Comparison of ENCODE assay signal across 21 cellular contexts in genomic region chr17:17421346-17422216, GRCh38. TPM values are rescaled to one million over a fixed set of nuclear protein-coding genes. Genes with fewer than 3 reads are reported as not detected.
DNase-seq lines count a peak whose midpoint lies in the region; ATAC-seq, FAIRE-seq and TF ChIP-seq lines count a peak whose summit lies in the region.
"Had no signal": no experiment of that assay in that cellular context is flagged by ENCODE, and none has a peak within 500 bp of the region (broad histone marks: within the 10 kb centered on the region; RNA-seq: fewer than 3 reads in every experiment).

No MANE protein-coding gene starts in this region.

- no peaks in the 10 kb centered on the region for H3K9me1 ChIP-seq in endothelial cell of umbilical vein (replicated peaks; ENCODE audit: control insufficient read depth, extremely low read depth, insufficient read depth, low read length)

- no peaks in the 10 kb centered on the region for H3K27me3 ChIP-seq in right atrium auricular region
- H3K27me3 ChIP-seq in endothelial cell of umbilical vein (ENCODE audit: control insufficient read depth in 2 of 2, insufficient read depth in 2 of 2, low read length in 2 of 2), result no peaks in the 10 kb centered on the region
- peaks cover 0 to 11% (median 2%) of the 10 kb centered on the region in 3 donors for H3K27me3 ChIP-seq in psoas muscle (ENCODE audit: insufficient read depth in 3 of 3, low read length in 2 of 3)
- H3K27me3 ChIP-seq: SJSA1 had no signal

- H3K9ac ChIP-seq in endothelial cell of umbilical vein (replicated peaks; ENCODE audit: extremely low read depth, insufficient read depth, low read length), result no peak overlapping the region

- no peak overlapping the region for H2AFZ ChIP-seq in endothelial cell of umbilical vein (ENCODE audit: low read depth, low read length)

- POLR2A ChIA-PET in endothelial cell of umbilical vein (lab: Charles Lee), result no interaction called here

- TF ChIP-seq POLR2A in endothelial cell of umbilical vein (IDR thresholded peaks at IDR 0.05; ENCODE audit: low read depth, low read length), result no peak

- DNase-seq in right atrium auricular region (ENCODE audit: low spot score) (no peak), left ventricle myocardium superior (no peak), endothelial cell of umbilical vein (ENCODE audit: low read depth, low spot score) (no peak), psoas muscle (peak in 1 of 2 donors; percentile 10), urothelium cell line (ENCODE audit: low spot score) (no peak), ecto neural progenitor cell (ENCODE audit: low spot score) (no peak)
- DNase-seq: CD4-positive, alpha-beta T cell; DMS79 treated with DMSO at 0.1 percent for 48 hours; HCEC 1CT; KBM-7; NCI-H1048; NCI-H146; NCI-H2081 treated with DMSO at 0.1 percent for 48 hours; NCI-H510A; NCI-H774; RPMI8226 had no signal

- H3K4me1 ChIP-seq in right atrium auricular region (peaks cover 0 to 49% of the 10 kb centered on the region in 2 donors), endothelial cell of umbilical vein (ENCODE audit: control insufficient read depth, extremely low read depth, insufficient read depth, low read length) (peaks cover 23% of the 10 kb centered on the region), psoas muscle (peaks cover 4% of the 10 kb centered on the region)

- no peak overlapping the region for H3K4me2 ChIP-seq in endothelial cell of umbilical vein (ENCODE audit: insufficient read depth, low read length)
- H3K4me2 ChIP-seq: A549 had no signal

- H3K36me3 ChIP-seq in right atrium auricular region (no peaks in the 10 kb centered on the region), endothelial cell of umbilical vein (ENCODE audit: control insufficient read depth in 2 of 2, extremely low read depth in 1 of 2, insufficient read depth in 2 of 2, low read length in 2 of 2) (no peaks in the 10 kb centered on the region), psoas muscle (ENCODE audit: insufficient read depth in 1 of 2, low read depth in 1 of 2) (no peaks in the 10 kb centered on the region)
- H3K36me3 ChIP-seq: SJSA1 had no signal

- TF ChIP-seq CTCF in right atrium auricular region (IDR thresholded peaks at IDR 0.05) (no peak), endothelial cell of umbilical vein (IDR thresholded peaks at IDR 0.05; ENCODE audit: extremely low read depth in 1 of 2, insufficient read depth in 1 of 2, low read depth in 1 of 2, low read length in 2 of 2) (no peak), psoas muscle (IDR thresholded peaks at IDR 0.05) (no peak)

- no peaks in the 10 kb centered on the region for H4K20me1 ChIP-seq in endothelial cell of umbilical vein (replicated peaks; ENCODE audit: control insufficient read depth, extremely low read depth, insufficient read depth, low read length)

- no peaks in the 10 kb centered on the region for H3K79me2 ChIP-seq in endothelial cell of umbilical vein (ENCODE audit: control insufficient read depth, insufficient read depth, low read length)

- H3K9me3 ChIP-seq in right atrium auricular region (no peaks in the 10 kb centered on the region), endothelial cell of umbilical vein (replicated peaks; ENCODE audit: control insufficient read depth, insufficient read depth, low read length) (no peaks in the 10 kb centered on the region), psoas muscle (no peaks in the 10 kb centered on the region)

- CTCF ChIA-PET in endothelial cell of umbilical vein (lab: Charles Lee), result no interaction called here

- H3K27ac ChIP-seq in right atrium auricular region (peak overlapping the region; percentile 40 to 44), endothelial cell of umbilical vein (ENCODE audit: insufficient read depth, low read depth, low read length) (no peak overlapping the region), psoas muscle (peak overlapping the region; percentile 65)
- H3K27ac ChIP-seq: A549, SJSA1 had no signal

- dilution Hi-C loops in endothelial cell of umbilical vein (cut with MboI; ENCODE audit: extremely low pct_ligation_motif_present, low sequenced_read_pairs), result no loop called here

- 95 to 97% (median 97%) methylated on average over 10 of the region's 10 CpGs for WGBS in psoas muscle, 3 donors

- H3K4me3 ChIP-seq in right atrium auricular region (no peak overlapping the region), endothelial cell of umbilical vein (replicated peaks in 1 of 3; ENCODE audit: insufficient read depth in 1 of 3, low read depth in 1 of 3, low read length in 3 of 3) (no peak overlapping the region), psoas muscle (no peak overlapping the region)
- H3K4me3 ChIP-seq: A549, SJSA1 had no signal

- peak; percentile 46 for FAIRE-seq in endothelial cell of umbilical vein (lab: Jason Lieb, UNC)
- peak; percentile 37 for FAIRE-seq in urothelium cell line (lab: Jason Lieb, UNC)
- FAIRE-seq: A549, G401.6 had no signal

- no TSS peak for BruUV-seq in endothelial cell of umbilical vein (replicated peaks; lab: Mats Ljungman, UMichigan)

- ATAC-seq in left ventricle myocardium superior, result no peak
- ATAC-seq in psoas muscle, result no peak
- ATAC-seq in GM21423 (IDR thresholded peaks at IDR 0.05; ENCODE audit: unreplicated experiment), result no peak
- ATAC-seq in GM19455 (IDR thresholded peaks at IDR 0.05; ENCODE audit: unreplicated experiment), result no peak
- ATAC-seq: A549 had no signal

- intact Hi-C loops in left ventricle myocardium superior (cut with micrococcal nuclease), result no loop called here
- intact Hi-C loops in endothelial cell of umbilical vein (cut with micrococcal nuclease), result no loop called here
- intact Hi-C loops in psoas muscle (cut with DNase I), result no loop called here

TF ChIP-seq in endothelial cell of umbilical vein, 7 proteins besides CTCF, POLR2A, EP300 and RAD21:
- TF ChIP-seq FOS (IDR thresholded peaks at IDR 0.05; ENCODE audit: borderline replicate concordance, insufficient read depth, low read length) (no peak), MYC (IDR thresholded peaks at IDR 0.05; ENCODE audit: low read depth, low read length) (no peak), POLR2AphosphoS5 (IDR thresholded peaks at IDR 0.05; ENCODE audit: insufficient read depth, low read depth, low read length) (no peak), JUN (IDR thresholded peaks at IDR 0.05; ENCODE audit: borderline replicate concordance, insufficient read depth, insufficient read length, low read depth) (no peak), EZH2 (IDR thresholded peaks at IDR 0.05; ENCODE audit: borderline replicate concordance, low read depth, low read length, severe bottlenecking) (no peak), GATA2 (IDR thresholded peaks at IDR 0.05; ENCODE audit: insufficient read depth, insufficient read length, low read depth, low read length) (no peak)
- TF ChIP-seq, protein P1, sequence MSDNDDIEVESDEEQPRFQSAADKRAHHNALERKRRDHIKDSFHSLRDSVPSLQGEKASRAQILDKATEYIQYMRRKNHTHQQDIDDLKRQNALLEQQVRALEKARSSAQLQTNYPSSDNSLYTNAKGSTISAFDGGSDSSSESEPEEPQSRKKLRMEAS (IDR thresholded peaks at IDR 0.05; ENCODE audit: insufficient read depth, insufficient read length), result no peak

RNA-seq across cellular contexts. Expression of gene MED9, which starts 55.2 kb away (rescaled TPM):
- total RNA-seq in right atrium auricular region (10 to 100 TPM; 36.7 to 41.0 TPM), left ventricle myocardium superior (42.0 TPM), endothelial cell of umbilical vein (13.6 and 15.1 TPM in 2 replicates), psoas muscle (10 to 100 TPM; 12.4 to 29.6 (median 20.3) TPM)
- polyA plus RNA-seq in endothelial cell of umbilical vein (16.3 and 18.2 TPM in 2 replicates), psoas muscle (10 to 100 TPM; 16.6 to 19.0 (median 18.3) TPM)
- polyA plus RNA-seq in endothelial cell of umbilical vein (2011; cell fraction: cytosol; rRNA removed), result 11.6 and 12.1 TPM in 2 replicates
- polyA plus RNA-seq in endothelial cell of umbilical vein (2011; cell fraction: nucleus; rRNA removed), result 12.9 and 15.5 TPM in 2 replicates
- 7.4 and 8.8 TPM in 2 replicates for polyA plus RNA-seq in endothelial cell of umbilical vein (2012)
- 13.8 and 15.5 TPM in 2 replicates for polyA minus RNA-seq in endothelial cell of umbilical vein
- 10.1 TPM for polyA minus RNA-seq in endothelial cell of umbilical vein (2011; cell fraction: cytosol; rRNA and poly(A)+ RNA removed)
- polyA minus RNA-seq in endothelial cell of umbilical vein (2011; cell fraction: nucleus; rRNA and poly(A)+ RNA removed), result 24.0 and 29.7 TPM in 2 replicates
